ENCODE assay signal across 13 cellular contexts in genomic region chr7:92830047-92830446, GRCh38. TPM values are rescaled to one million over a fixed set of nuclear protein-coding genes. Genes with fewer than 3 reads are reported as not detected.
A peak's percentile ranks its signal among the peaks of the same experiment; 100 is the strongest.
DNase-seq lines count a peak whose midpoint lies in the region; ATAC-seq, FAIRE-seq and TF ChIP-seq lines count a peak whose summit lies in the region.
"Had no signal": no experiment of that assay in that cellular context is flagged by ENCODE, and none has a peak within 500 bp of the region (broad histone marks: within the 10 kb centered on the region; RNA-seq: fewer than 3 reads in every experiment).

No MANE protein-coding gene starts in this region.

- peaks cover 61% of the 10 kb centered on the region for H3K4me1 Mint-ChIP-seq in activated CD8-positive, alpha-beta memory T cell treated with anti-CD3 and anti-CD28 coated beads, Interleukin-2, amount 10 ng/mL, durations not matched to agents 7 days and 5 days

- ATAC-seq in activated CD8-positive, alpha-beta memory T cell treated with anti-CD3 and anti-CD28 coated beads, Interleukin-2, amount 10 ng/mL, durations not matched to agents 7 days and 5 days = no peak
- ATAC-seq in K562 (no peak), GM21737 (IDR thresholded peaks at IDR 0.05; ENCODE audit: unreplicated experiment) (no peak), right cardiac atrium (no peak)
- ATAC-seq: left ventricle myocardium superior, pancreas had no signal

- H3K9me3 Mint-ChIP-seq in activated CD8-positive, alpha-beta memory T cell treated with anti-CD3 and anti-CD28 coated beads, Interleukin-2, amount 10 ng/mL, durations not matched to agents 7 days and 5 days (ENCODE audit: low read depth) = no peaks in the 10 kb centered on the region

- no peak for TF ChIP-seq CTCF in K562 (IDR thresholded peaks at IDR 0.05 in 2 of 3, conservative IDR thresholded peaks at IDR 0.05 in 1 of 3; ENCODE audit: insufficient read depth in 2 of 3, low read depth in 1 of 3, low read length in 3 of 3)

- no peak for TF ChIP-seq RAD21 in K562 (CRISPR knock-in tag; conservative IDR thresholded peaks at IDR 0.05 in 1 of 2, IDR thresholded peaks at IDR 0.05 in 1 of 2)

- H3K9ac ChIP-seq in K562 (ENCODE audit: insufficient read depth in 1 of 2, low read depth in 2 of 2, low read length in 2 of 2) = no peak overlapping the region
- peak overlapping the region; percentile 98 for H3K9ac ChIP-seq in skeletal muscle satellite cell (ENCODE audit: low read depth, low read length)

- in situ Hi-C loops in K562 (cut with MboI) = no loop called here

- H3K36me3 ChIP-seq in K562 (ENCODE audit: control insufficient read depth, insufficient read depth, low read length) (peaks cover 77% of the 10 kb centered on the region), skeletal muscle satellite cell (ENCODE audit: insufficient read depth, low read length) (peaks cover 29% of the 10 kb centered on the region)
- H3K36me3 ChIP-seq: pancreas had no signal

- H3K27me3 ChIP-seq in K562 (ENCODE audit: control insufficient read depth in 2 of 2, insufficient read depth in 2 of 2, low read length in 2 of 2) (no peaks in the 10 kb centered on the region), skeletal muscle satellite cell (ENCODE audit: control insufficient read depth, insufficient read depth, low read length) (no peaks in the 10 kb centered on the region), right cardiac atrium (ENCODE audit: control insufficient read depth, insufficient read depth) (no peaks in the 10 kb centered on the region)
- H3K27me3 ChIP-seq: pancreas had no signal

- H3K4me2 ChIP-seq in K562 (ENCODE audit: insufficient read depth, low read length) (no peak overlapping the region), skeletal muscle satellite cell (ENCODE audit: low read length) (peak overlapping the region; percentile 99)

- no peak for TF ChIP-seq POLR2A in K562 (conservative IDR thresholded peaks at IDR 0.05)

- no peak for TF ChIP-seq EP300 in K562 (IDR thresholded peaks at IDR 0.05; ENCODE audit: low read length)

- peaks cover 9% of the 10 kb centered on the region; the same call in 1 of the 2 replicates for H4K20me1 ChIP-seq in K562 (replicated peaks; ENCODE audit: control insufficient read depth, insufficient read depth, low read length)

- H2AFZ ChIP-seq in K562 (ENCODE audit: low read depth, low read length) = no peak overlapping the region

- CTCF ChIA-PET in activated CD8-positive, alpha-beta memory T cell treated with anti-CD3 and anti-CD28 coated beads, Interleukin-2, amount 10 ng/mL, durations not matched to agents 7 days and 5 days (lab: Charles Lee) = interaction anchor here (0.9 to 5.3 kb wide), 7 partner anchors 10 to 211 kb away, joined by 4 to 90 read pairs (median 5); no protein-coding TSS in a partner anchor
- CTCF ChIA-PET in K562 (lab: Yijun Ruan, JAX; ENCODE audit: low intra/inter-chr PET ratio) = no interaction called here

- H3K27me3 Mint-ChIP-seq in activated CD8-positive, alpha-beta memory T cell treated with anti-CD3 and anti-CD28 coated beads, Interleukin-2, amount 10 ng/mL, durations not matched to agents 7 days and 5 days = no peaks in the 10 kb centered on the region

- H3K79me2 ChIP-seq in K562 (ENCODE audit: control insufficient read depth, insufficient read depth, low read length) = peaks cover 100% of the 10 kb centered on the region

- peaks cover 4 to 24% of the 10 kb centered on the region in 2 experiments; a peak in 3 of 5 replicates for H3K4me1 ChIP-seq in K562 (replicated peaks in 1 of 2; ENCODE audit: control insufficient read depth in 2 of 2, insufficient read depth in 2 of 2, low read length in 2 of 2)
- H3K4me1 ChIP-seq in skeletal muscle satellite cell (ENCODE audit: control insufficient read depth, insufficient read depth, low read length) = peaks cover 51% of the 10 kb centered on the region
- peaks cover 1% of the 10 kb centered on the region for H3K4me1 ChIP-seq in right cardiac atrium (ENCODE audit: control insufficient read depth, insufficient read depth, low read length)

- intact Hi-C loops in K562 (cut with micrococcal nuclease) (no loop called here), right cardiac atrium (cut with DNase I) (loop anchor here (5.0 to 10.0 kb wide), 7 partner anchors 45 to 208 kb away; no protein-coding TSS in a partner anchor)

- POLR2A ChIA-PET in K562 (lab: Yijun Ruan, JAX) = interaction anchor here (0.6 to 1.4 kb wide), 4 partner anchors 9 to 149 kb away, joined by 3 to 5 read pairs (median 3); no protein-coding TSS in a partner anchor

- H3K36me3 Mint-ChIP-seq in activated CD8-positive, alpha-beta memory T cell treated with anti-CD3 and anti-CD28 coated beads, Interleukin-2, amount 10 ng/mL, durations not matched to agents 7 days and 5 days = peaks cover 58% of the 10 kb centered on the region

- WGBS in K562 (ENCODE audit: insufficient coverage, low coverage, missing lambda C conversion rate) = 100% methylated on average over 1 of the region's 1 CpG
- WGBS in right cardiac atrium = 98% methylated on average over 1 of the region's 1 CpG

- H3K27ac ChIP-seq in K562 (ENCODE audit: extremely low read depth, low read depth, low read length) = no peak overlapping the region
- no peak overlapping the region for H3K27ac ChIP-seq in right cardiac atrium (ENCODE audit: low read length)
- H3K27ac ChIP-seq: pancreas had no signal

- H3K9me1 ChIP-seq in K562 (ENCODE audit: control insufficient read depth, insufficient read depth, low read length) = no peaks in the 10 kb centered on the region

- no peak for DNase-seq in activated CD8-positive, alpha-beta memory T cell treated with anti-CD3 and anti-CD28 coated beads, Interleukin-2, amount 10 ng/mL, durations not matched to agents 7 days and 5 days
- no peak for DNase-seq in activated CD8-positive, alpha-beta memory T cell treated with anti-CD3 and anti-CD28 coated beads, Interleukin-2, amount 50 U/mL, for 48 hours
- DNase-seq in NCI-H524 treated with DMSO at 0.1 percent for 48 hours (lab: John Stamatoyannopoulos, UW) = peak; percentile 47
- no peak for DNase-seq in K562 (ENCODE audit: extremely low read depth in 1 of 4, low spot score in 3 of 4)
- DNase-seq in HUDEP-2 (lab: John Stamatoyannopoulos, UW; ENCODE audit: unreplicated experiment in 76 of 76) = no peak
- DNase-seq in right cardiac atrium = no peak
- DNase-seq: left ventricle myocardium superior; NCI-H2029 treated with DMSO at 0.1 percent for 48 hours; pancreas; stimulated activated CD4-positive, alpha-beta T cell treated with anti-CD3 and anti-CD28 coated beads, Interleukin-2, amount 100 ng/mL, for 48 hours had no signal

- peak overlapping the region; percentile 90 for H3K27ac Mint-ChIP-seq in activated CD8-positive, alpha-beta memory T cell treated with anti-CD3 and anti-CD28 coated beads, Interleukin-2, amount 10 ng/mL, durations not matched to agents 7 days and 5 days

- H3K4me3 ChIP-seq in K562 (no peak overlapping the region), skeletal muscle satellite cell (ENCODE audit: low read length) (peak overlapping the region; percentile 94), right cardiac atrium (ENCODE audit: low read length) (no peak overlapping the region)
- H3K4me3 ChIP-seq: pancreas had no signal

- peak overlapping the region; percentile 97 for H3K4me3 Mint-ChIP-seq in activated CD8-positive, alpha-beta memory T cell treated with anti-CD3 and anti-CD28 coated beads, Interleukin-2, amount 10 ng/mL, durations not matched to agents 7 days and 5 days

- H3K9me3 ChIP-seq in K562 (replicated peaks; ENCODE audit: control insufficient read depth, insufficient read depth, low read depth, low read length) (peaks cover 4% of the 10 kb centered on the region; the same call in 1 of the 2 replicates), skeletal muscle satellite cell (replicated peaks; ENCODE audit: low read length) (no peaks in the 10 kb centered on the region), right cardiac atrium (ENCODE audit: control insufficient read depth, low read length) (no peaks in the 10 kb centered on the region)
- H3K9me3 ChIP-seq: pancreas had no signal

- no peak for FAIRE-seq in K562 (lab: Jason Lieb, UNC)
- FAIRE-seq: pancreas, RCC 7860 had no signal

- BruUV-seq in K562 (replicated peaks; lab: Mats Ljungman, UMichigan) = no TSS peak

TF ChIP-seq in K562, 482 proteins besides CTCF, POLR2A, EP300 and RAD21:
- TF ChIP-seq ZNF41 (CRISPR knock-in tag; conservative IDR thresholded peaks at IDR 0.05) (no peak), ELF1 (tag; IDR thresholded peaks at IDR 0.05) (0 out of 2 replicates have a peak, but pooled peaks have one; percentile 17), PREB (CRISPR knock-in tag; IDR thresholded peaks at IDR 0.05) (no peak)

RNA-seq across cellular contexts. Expression of gene CDK6, which starts 6.3 kb away (rescaled TPM):
- total RNA-seq in activated CD8-positive, alpha-beta memory T cell treated with anti-CD3 and anti-CD28 coated beads, Interleukin-2, amount 10 ng/mL, durations not matched to agents 7 days and 5 days = 100 to 1,000 TPM; 118 to 229 TPM
- 85.3 and 114 TPM in 2 replicates for total RNA-seq in K562 (2011; cell fraction: chromatin; rRNA removed; ENCODE audit: low replicate concordance)
- total RNA-seq in K562 (2011; cell fraction: nucleolus; rRNA removed) = 56.5 and 61.6 TPM in 2 replicates
- total RNA-seq in K562 (2011; cell fraction: nucleoplasm; rRNA removed) = 58.1 and 77.3 TPM in 2 replicates
- total RNA-seq in K562 (2014; rRNA removed) (90.8 and 91.6 TPM in 2 replicates), K562 (2014; rRNA removed; fragmentation: Illumina TruSeq; extraction: Trizol) (77.8 and 81.9 TPM in 2 replicates), K562 (2015; rRNA removed; fragmentation: Illumina TruSeq; extraction: Trizol) (62.2 and 63.9 TPM in 2 replicates), K562 (2021) (97.9 and 109 TPM in 2 replicates), right cardiac atrium (1 to 10 TPM; 8.7 to 9.7 (median 9.2) TPM)
- polyA plus RNA-seq in K562 (2011; rRNA removed) (37.2 and 39.0 TPM in 2 replicates), K562 (2014; fragmentation: Illumina TruSeq; extraction: Trizol) (37.1 and 44.4 TPM in 2 replicates), K562 (2014; fragmentation: Nextera tagmentation; extraction: Ambion mirVana) (10 to 100 TPM in 1 of 2 experiments, 1 to 10 TPM in 1; 7.6 to 15.0 TPM), K562 (2014; rRNA removed) (24.5 and 27.3 TPM in 2 replicates), right cardiac atrium (1.8 TPM)
- 26.0 and 31.7 TPM in 2 replicates for polyA plus RNA-seq in K562 (2011; cell fraction: cytosol; rRNA removed)
- 39.8 and 46.6 TPM in 2 replicates for polyA plus RNA-seq in K562 (2011; cell fraction: nucleus; rRNA removed)
- 14.5 and 19.6 TPM in 2 replicates for polyA plus RNA-seq in K562 (2012)
- polyA minus RNA-seq in K562 (2011; rRNA and poly(A)+ RNA removed) = 108 and 112 TPM in 2 replicates
- 119 and 123 TPM in 2 replicates for polyA minus RNA-seq in K562 (2011; cell fraction: cytosol; rRNA and poly(A)+ RNA removed)
- polyA minus RNA-seq in K562 (2011; cell fraction: nucleus; rRNA and poly(A)+ RNA removed) = 84.6 and 94.7 TPM in 2 replicates
- 47.4 and 67.2 TPM in 2 replicates for total RNA-seq in skeletal muscle satellite cell (2012; rRNA removed)

Comparison
In these comparisons a context has a peak if more than half of its experiments do, and no peak if none do; other contexts are left out.
1. RNA of gene CDK6, which starts 6.3 kb away (total RNA-seq): 118 to 229 TPM in activated CD8-positive, alpha-beta memory T cell treated with anti-CD3 and anti-CD28 coated beads, Interleukin-2, amount 10 ng/mL, durations not matched to agents 7 days and 5 days and 56.5 to 114 TPM in K562; 8.7 to 9.7 TPM in right cardiac atrium; every median in the first group is over 4 times any median in the second.